In the genomic region with DNA sequence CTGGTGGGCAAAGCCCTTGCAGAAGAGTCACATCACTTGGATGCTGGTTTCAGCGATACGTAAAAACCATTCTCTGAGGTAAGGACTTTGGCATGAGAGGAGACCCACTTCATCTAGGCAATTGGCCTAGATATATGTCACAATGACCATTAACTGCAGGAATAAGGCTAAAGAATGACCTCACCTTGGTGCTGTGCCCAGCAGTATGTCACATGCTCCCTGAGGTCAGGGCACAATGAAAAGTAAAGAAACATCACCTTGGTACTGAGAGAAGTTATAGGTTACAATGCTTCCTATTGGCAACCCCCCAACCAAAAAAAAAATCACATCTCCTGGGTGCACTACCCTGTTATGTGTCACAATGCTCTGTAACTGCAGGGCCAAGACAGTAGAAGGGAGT, we compare ENCODE assay signal across 24 cellular contexts.
"Had no signal": no experiment of that assay in that cellular context is flagged by ENCODE, and none has a peak within 500 bp of the region (broad histone marks: within the 10 kb centered on the region; RNA-seq: fewer than 3 reads in every experiment).

No MANE protein-coding gene starts in this region.

- DNase-seq: colonic mucosa; cortex of kidney; dermis blood vessel endothelial cell; dorsolateral prefrontal cortex; effector CD4-positive, alpha-beta T cell; effector CD8-positive, alpha-beta T cell; effector memory CD4-positive, alpha-beta T cell; effector memory CD8-positive, alpha-beta T cell; endodermal cell; erythroblast; esophagus squamous epithelium; foreskin fibroblast; foreskin keratinocyte; foreskin melanocyte; gastrocnemius medialis; glutamatergic neuron; head of caudate nucleus; heart left ventricle; heart right ventricle had no signal

- H3K4me3 ChIP-seq: colonic mucosa, coronary artery, dorsolateral prefrontal cortex, esophagus muscularis mucosa, esophagus squamous epithelium, gastrocnemius medialis, gastroesophageal sphincter, heart left ventricle, heart right ventricle had no signal

- H3K36me3 ChIP-seq: colonic mucosa, esophagus muscularis mucosa, esophagus squamous epithelium, gastrocnemius medialis, gastroesophageal sphincter, heart left ventricle, heart right ventricle had no signal

- H3K27me3 ChIP-seq: colonic mucosa, dorsolateral prefrontal cortex, esophagus muscularis mucosa, esophagus squamous epithelium, foreskin keratinocyte, gastrocnemius medialis, gastroesophageal sphincter, heart left ventricle, heart right ventricle had no signal

- ATAC-seq: effector memory CD8-positive, alpha-beta T cell; esophagus mucosa; foreskin keratinocyte; gastrocnemius medialis; gastroesophageal sphincter; heart left ventricle; heart right ventricle had no signal

- H3K4me1 ChIP-seq: colonic mucosa, esophagus muscularis mucosa, esophagus squamous epithelium, foreskin keratinocyte, gastrocnemius medialis, gastroesophageal sphincter, heart left ventricle, heart right ventricle had no signal

- H3K27ac ChIP-seq: colonic mucosa, coronary artery, dorsolateral prefrontal cortex, epithelial cell of prostate, esophagus muscularis mucosa, esophagus squamous epithelium, foreskin keratinocyte, gastrocnemius medialis, gastroesophageal sphincter, heart left ventricle, heart right ventricle had no signal

- H3K9me3 ChIP-seq: colonic mucosa, esophagus muscularis mucosa, esophagus squamous epithelium, gastrocnemius medialis, gastroesophageal sphincter, heart left ventricle, heart right ventricle had no signal
